In genomic region chr12:1644523-1645438, GRCh38 we compare ENCODE assay signal across 8 cellular contexts. TPM values are rescaled to one million over a fixed set of nuclear protein-coding genes. Genes with fewer than 3 reads are reported as not detected.
DNase-seq lines count a peak whose midpoint lies in the region; ATAC-seq and TF ChIP-seq lines count a peak whose summit lies in the region.

No MANE protein-coding gene starts in this region.

- TF ChIP-seq EP300 in esophagus muscularis mucosa (IDR thresholded peaks at IDR 0.05) = no peak

- H3K4me3 ChIP-seq in esophagus muscularis mucosa = peak overlapping the region in 2 of 4 donors; percentile 3 to 4

- H3K27me3 ChIP-seq in esophagus muscularis mucosa = no peaks in the 10 kb centered on the region

- intact Hi-C loops in esophagus muscularis mucosa (cut with DNase I) = no loop called here

- no peaks in the 10 kb centered on the region for H3K9me3 ChIP-seq in esophagus muscularis mucosa

- TF ChIP-seq CTCF in esophagus muscularis mucosa (IDR thresholded peaks at IDR 0.05) = no peak

- peaks cover 1 to 38% (median 25%) of the 10 kb centered on the region in 4 donors for H3K36me3 ChIP-seq in esophagus muscularis mucosa

- 26% methylated on average over 15 of the region's 15 CpGs for WGBS in esophagus muscularis mucosa

- no peak for ATAC-seq in GM21367 (IDR thresholded peaks at IDR 0.05; ENCODE audit: unreplicated experiment)
- ATAC-seq in HG02870 (IDR thresholded peaks at IDR 0.05; ENCODE audit: unreplicated experiment) = no peak

- H3K4me1 ChIP-seq in esophagus muscularis mucosa = peaks cover 27 to 92% (median 71%) of the 10 kb centered on the region in 4 donors

- H3K27ac ChIP-seq in esophagus muscularis mucosa (replicated peaks in 1 of 4) = peak overlapping the region; percentile 52 to 74 (median 58)

- DNase-seq in DMS153 (lab: John Stamatoyannopoulos, UW) (peak; percentile 58), NCI-H524 treated with DMSO at 0.1 percent for 48 hours (lab: John Stamatoyannopoulos, UW) (peak; percentile 53), esophagus muscularis mucosa (ENCODE audit: extremely low spot score) (no peak), nucleus accumbens (lab: John Stamatoyannopoulos, UW) (peak in 53 of 56 donors; percentile 24 to 93 (median 78))
- no peak for DNase-seq in effector CD8-positive, alpha-beta T cell (lab: John Stamatoyannopoulos, UW)
- no peak for DNase-seq in activated CD4-positive, alpha-beta T cell treated with anti-CD3 and anti-CD28 coated beads for 4 hours

- no peak for TF ChIP-seq POLR2A in esophagus muscularis mucosa (IDR thresholded peaks at IDR 0.05; ENCODE audit: low read depth)

RNA-seq across cellular contexts. Expression of gene WNT5B, which starts 15.8 kb away (rescaled TPM):
- total RNA-seq in esophagus muscularis mucosa = 100 to 1,000 TPM in 1 of 4 donors, 10 to 100 TPM in 3; 33.5 to 112 (median 53.5) TPM

RNA-seq across cellular contexts. Expression of gene ADIPOR2, which starts 46.1 kb away (rescaled TPM):
- 10 to 100 TPM; 28.2 to 37.4 (median 34.1) TPM for total RNA-seq in esophagus muscularis mucosa

RNA-seq across cellular contexts. Expression of gene FBXL14, which starts 50.4 kb away (rescaled TPM):
- 10 to 100 TPM; 12.0 to 22.6 (median 16.0) TPM for total RNA-seq in esophagus muscularis mucosa

Comparison
In these comparisons a context has a peak if more than half of its experiments do, and no peak if none do; other contexts are left out.
1. DNase-seq: peak in DMS153 (single experiment), NCI-H524 treated with DMSO at 0.1 percent for 48 hours (single experiment) and nucleus accumbens (53 of 56); none in esophagus muscularis mucosa (single experiment), effector CD8-positive, alpha-beta T cell (single experiment) and activated CD4-positive, alpha-beta T cell treated with anti-CD3 and anti-CD28 coated beads for 4 hours (0 of 2).